ENCODE assay signal across 16 cellular contexts in genomic region chr1:58709540-58709939, GRCh38. TPM values are rescaled to one million over a fixed set of nuclear protein-coding genes. Genes with fewer than 3 reads are reported as not detected.
DNase-seq lines count a peak whose midpoint lies in the region; ATAC-seq and TF ChIP-seq lines count a peak whose summit lies in the region.
"Had no signal": no experiment of that assay in that cellular context is flagged by ENCODE, and none has a peak within 500 bp of the region (broad histone marks: within the 10 kb centered on the region; RNA-seq: fewer than 3 reads in every experiment).

No MANE protein-coding gene starts in this region.

- H2BK15ac ChIP-seq in mesendoderm (replicated peaks; ENCODE audit: low read depth): no peak overlapping the region

- no peak for TF ChIP-seq CTCF in GM23338 (conservative IDR thresholded peaks at IDR 0.05; ENCODE audit: low read depth in 2 of 2)
- no peak for TF ChIP-seq CTCF in OCI-LY7 (conservative IDR thresholded peaks at IDR 0.05; ENCODE audit: low read length)

- no peak for ATAC-seq in GM23338
- no peak for ATAC-seq in activated T-helper 17 cell treated with anti-CD3 and anti-CD28 coated beads, Interleukin-2, amount 50 U/mL, for 72 hours (replicated peaks)

- H3K18ac ChIP-seq in mesendoderm (ENCODE audit: low read length): no peak overlapping the region

- no peaks in the 10 kb centered on the region for H3K36me3 Mint-ChIP-seq in GM23338 (ENCODE audit: low read depth)
- no peaks in the 10 kb centered on the region for H3K36me3 Mint-ChIP-seq in activated T-helper 17 cell treated with anti-CD3 and anti-CD28 coated beads, Interleukin-2, amount 50 U/mL, for 72 hours (ENCODE audit: low read depth)
- H3K36me3 Mint-ChIP-seq: CD8-positive, alpha-beta memory T cell had no signal

- peak; percentile 14 for DNase-seq in NCI-H1694 treated with DMSO at 0.1 percent for 48 hours (lab: John Stamatoyannopoulos, UW)
- DNase-seq in NCI-H1694 (lab: John Stamatoyannopoulos, UW): no peak
- no peak for DNase-seq in GM23338 (ENCODE audit: low spot score)
- no peak for DNase-seq in OCI-LY7 (ENCODE audit: low spot score)
- DNase-seq in mesendoderm: no peak
- DNase-seq in activated T-cell treated with anti-CD3 and anti-CD28 coated beads, Interleukin-2, amount 50 U/mL, for 48 hours: no peak
- DNase-seq: 8988T; AML-193; Caco-2; CD8-positive, alpha-beta memory T cell; DND-41; GDM1; HCEC 1CT had no signal

- no peak overlapping the region for H3K27ac Mint-ChIP-seq in GM23338
- H3K27ac Mint-ChIP-seq in activated T-helper 17 cell treated with anti-CD3 and anti-CD28 coated beads, Interleukin-2, amount 50 U/mL, for 72 hours: no peak overlapping the region
- H3K27ac Mint-ChIP-seq: CD8-positive, alpha-beta memory T cell had no signal

- H3K79me2 ChIP-seq in GM23338 (replicated peaks; ENCODE audit: insufficient read depth) (no peaks in the 10 kb centered on the region), OCI-LY7 (ENCODE audit: insufficient read depth, low read depth, low read length) (no peaks in the 10 kb centered on the region), mesendoderm (ENCODE audit: control insufficient read depth, insufficient read depth, low read length) (no peaks in the 10 kb centered on the region)

- H2BK120ac ChIP-seq in mesendoderm (ENCODE audit: low read depth, low read length): peak overlapping the region; percentile 28

- H3K4me1 Mint-ChIP-seq in GM23338: peaks cover 42% of the 10 kb centered on the region
- no peaks in the 10 kb centered on the region for H3K4me1 Mint-ChIP-seq in activated T-helper 17 cell treated with anti-CD3 and anti-CD28 coated beads, Interleukin-2, amount 50 U/mL, for 72 hours

- H3K4me3 ChIP-seq in GM23338 (no peak overlapping the region), OCI-LY7 (ENCODE audit: low read depth, low read length, poor library complexity, severe bottlenecking) (no peak overlapping the region), mesendoderm (ENCODE audit: low read length) (no peak overlapping the region)
- H3K4me3 ChIP-seq: BLaER1 had no signal

- H3K27me3 ChIP-seq in GM23338 (ENCODE audit: insufficient read depth): no peaks in the 10 kb centered on the region
- H3K27me3 ChIP-seq in mesendoderm (ENCODE audit: insufficient read depth, low read length, poor library complexity): no peaks in the 10 kb centered on the region
- H3K27me3 ChIP-seq: BLaER1 had no signal

- POLR2A ChIA-PET in OCI-LY7 (lab: Charles Lee): interaction anchor here (0.5 to 1.3 kb wide), 9 partner anchors 9 to 444 kb away, joined by 3 to 10 read pairs (median 6); partner anchors contain the start of gene MYSM1

- no peaks in the 10 kb centered on the region for H3K9me2 ChIP-seq in GM23338 (ENCODE audit: insufficient read depth)
- H3K9me2 ChIP-seq in OCI-LY7 (ENCODE audit: insufficient read depth, low read length): no peaks in the 10 kb centered on the region

- no peaks in the 10 kb centered on the region for H4K20me1 ChIP-seq in GM23338 (replicated peaks; ENCODE audit: insufficient read depth)
- H4K20me1 ChIP-seq in OCI-LY7 (ENCODE audit: insufficient read depth, low read length): no peaks in the 10 kb centered on the region
- H4K20me1 ChIP-seq: BLaER1 had no signal

- no peaks in the 10 kb centered on the region for H3K36me3 ChIP-seq in GM23338 (ENCODE audit: insufficient read depth)
- H3K36me3 ChIP-seq in OCI-LY7 (ENCODE audit: insufficient read depth, low read length): no peaks in the 10 kb centered on the region
- H3K36me3 ChIP-seq in mesendoderm (ENCODE audit: control insufficient read depth, insufficient read depth, low read length): no peaks in the 10 kb centered on the region
- H3K36me3 ChIP-seq: BLaER1 had no signal

- no peak overlapping the region for H3K9ac ChIP-seq in mesendoderm (ENCODE audit: low read length)
- H3K9ac ChIP-seq: BLaER1 had no signal

- H3K23ac ChIP-seq in mesendoderm (ENCODE audit: low read length): no peak overlapping the region

- BruUV-seq in OCI-LY7 (replicated peaks; lab: Mats Ljungman, UMichigan): no TSS peak

- H3K9me3 Mint-ChIP-seq in GM23338: no peaks in the 10 kb centered on the region
- H3K9me3 Mint-ChIP-seq in activated T-helper 17 cell treated with anti-CD3 and anti-CD28 coated beads, Interleukin-2, amount 50 U/mL, for 72 hours: no peaks in the 10 kb centered on the region
- H3K9me3 Mint-ChIP-seq: CD8-positive, alpha-beta memory T cell had no signal

- H2AFZ ChIP-seq in GM23338: no peak overlapping the region
- H2AFZ ChIP-seq in OCI-LY7 (ENCODE audit: low read length): peak overlapping the region; percentile 63; the same call in 1 of the 2 replicates

- H3K27ac ChIP-seq in GM23338 (ENCODE audit: low read depth): no peak overlapping the region
- H3K27ac ChIP-seq in OCI-LY7 (ENCODE audit: low read depth, low read length, poor library complexity, severe bottlenecking): no peak overlapping the region
- no peak overlapping the region for H3K27ac ChIP-seq in mesendoderm (ENCODE audit: low read depth, low read length)
- H3K27ac ChIP-seq: BLaER1, HL-60 had no signal

- peaks cover 2% of the 10 kb centered on the region for H3K27me3 Mint-ChIP-seq in GM23338 (ENCODE audit: insufficient read depth, low read depth, poor library complexity)
- H3K27me3 Mint-ChIP-seq in activated T-helper 17 cell treated with anti-CD3 and anti-CD28 coated beads, Interleukin-2, amount 50 U/mL, for 72 hours: no peaks in the 10 kb centered on the region
- H3K27me3 Mint-ChIP-seq: CD8-positive, alpha-beta memory T cell had no signal

- no peaks in the 10 kb centered on the region for H3F3A ChIP-seq in GM23338 (replicated peaks; ENCODE audit: low read depth)

- no peak overlapping the region for H3K4me3 Mint-ChIP-seq in GM23338
- H3K4me3 Mint-ChIP-seq in activated T-helper 17 cell treated with anti-CD3 and anti-CD28 coated beads, Interleukin-2, amount 50 U/mL, for 72 hours: no peak overlapping the region
- H3K4me3 Mint-ChIP-seq: CD8-positive, alpha-beta memory T cell had no signal

- H3K4me1 ChIP-seq in GM23338 (ENCODE audit: insufficient read depth) (peaks cover 15% of the 10 kb centered on the region), OCI-LY7 (ENCODE audit: insufficient read depth, low read length, poor library complexity, severe bottlenecking) (peaks cover 8% of the 10 kb centered on the region), mesendoderm (ENCODE audit: control insufficient read depth, low read depth, low read length) (peaks cover 4% of the 10 kb centered on the region)
- H3K4me1 ChIP-seq: BLaER1 had no signal

- no peak overlapping the region for H4K8ac ChIP-seq in mesendoderm (ENCODE audit: low read depth, low read length)

- H3K79me1 ChIP-seq in mesendoderm (ENCODE audit: low read length): no peaks in the 10 kb centered on the region

- no peak overlapping the region for H2AK5ac ChIP-seq in mesendoderm (ENCODE audit: low read length)

- H3K56ac ChIP-seq in mesendoderm (ENCODE audit: low read length): no peak overlapping the region

- peak overlapping the region; percentile 21; the same call in 1 of the 2 replicates for H3K4me2 ChIP-seq in GM23338
- no peak overlapping the region for H3K4me2 ChIP-seq in OCI-LY7 (ENCODE audit: low read length)
- H3K4me2 ChIP-seq in mesendoderm (ENCODE audit: low read length): no peak overlapping the region
- H3K4me2 ChIP-seq: BLaER1 had no signal

- H3K4ac ChIP-seq in mesendoderm (ENCODE audit: low read depth, low read length): no peak overlapping the region

- CTCF ChIA-PET in OCI-LY7 (lab: Charles Lee; ENCODE audit: unreplicated experiment): interaction anchor here (1.1 kb wide), 1 partner anchor 1050 kb away, joined by 3 read pairs; no protein-coding TSS in a partner anchor

- H4K5ac ChIP-seq in mesendoderm (ENCODE audit: low read length): no peak overlapping the region

- intact Hi-C loops in OCI-LY7 (cut with micrococcal nuclease; ENCODE audit: unreplicated experiment): no loop called here

- no peaks in the 10 kb centered on the region for H3K9me3 ChIP-seq in OCI-LY7 (ENCODE audit: low read length)
- H3K9me3 ChIP-seq: BLaER1, Caco-2 had no signal

- peak overlapping the region; percentile 18 for H2BK5ac ChIP-seq in mesendoderm (ENCODE audit: low read length)

RNA-seq across cellular contexts. Expression of gene MYSM1, which starts 9.7 kb away (rescaled TPM):
- total RNA-seq in GM23338 (2014; rRNA removed; shearing (Covaris generic)): 109 and 126 TPM in 2 replicates
- 66.0 and 70.3 TPM in 2 replicates for polyA plus RNA-seq in GM23338 (2016; fragmentation: Nextera tagmentation; extraction: Ambion mirVana)
- total RNA-seq in OCI-LY7 (2014; rRNA removed; shearing (Covaris generic)): 21.3 and 23.9 TPM in 2 replicates
- 48.8 and 53.2 TPM in 2 replicates for total RNA-seq in OCI-LY7 (2022)
- 29.8 TPM for polyA plus RNA-seq in mesendoderm (2013, experiment 1 of 2)
- 32.4 TPM for polyA plus RNA-seq in mesendoderm (2013, experiment 2 of 2)
- 10 to 100 TPM; 45.2 to 63.6 TPM for total RNA-seq in activated T-helper 17 cell treated with anti-CD3 and anti-CD28 coated beads, Interleukin-2, amount 50 U/mL, for 72 hours
